Comparison of ENCODE assay signal across 14 cellular contexts in genomic region chr13:45167611-45168554, GRCh38. TPM values are rescaled to one million over a fixed set of nuclear protein-coding genes. Genes with fewer than 3 reads are reported as not detected.
DNase-seq lines count a peak whose midpoint lies in the region; ATAC-seq and TF ChIP-seq lines count a peak whose summit lies in the region.
"Had no signal": no experiment of that assay in that cellular context is flagged by ENCODE, and none has a peak within 500 bp of the region (broad histone marks: within the 10 kb centered on the region; RNA-seq: fewer than 3 reads in every experiment).

No MANE protein-coding gene starts in this region.

- H3F3A ChIP-seq in PC-3 (ENCODE audit: low read length, unreplicated experiment) = no peaks in the 10 kb centered on the region

- peaks cover 17% of the 10 kb centered on the region for H3K4me1 ChIP-seq in PC-3 (ENCODE audit: insufficient read depth, low read length)

- H3K27me3 ChIP-seq in PC-3 (ENCODE audit: low read length) = no peaks in the 10 kb centered on the region

- DNase-seq in DMS 273 (lab: John Stamatoyannopoulos, UW; ENCODE audit: unreplicated experiment) = peak; percentile 49
- no peak for DNase-seq in DMS 273 treated with DMSO at 0.1 percent for 48 hours (lab: John Stamatoyannopoulos, UW)
- DNase-seq in PC-3 = peak; percentile 95
- DNase-seq in fibroblast of mammary gland (ENCODE audit: low read depth) = peak; percentile 38
- DNase-seq in renal cortical epithelial cell (ENCODE audit: low read depth) = peak; percentile 99
- DNase-seq in mesothelial cell of epicardium (ENCODE audit: low spot score in 2 of 2, unreplicated experiment in 2 of 2) = no peak
- DNase-seq in activated effector memory CD4-positive, alpha-beta T cell treated with anti-CD3 and anti-CD28 coated beads, Interleukin-2, amount 50 U/mL, for 16 hours = no peak
- DNase-seq: hippocampal formation; stimulated activated CD4-positive, alpha-beta T cell treated with anti-CD3 and anti-CD28 coated beads, Interleukin-2, amount 100 ng/mL, for 48 hours; T-helper 2 cell had no signal

- H3K9me3 Mint-ChIP-seq in mesothelial cell of epicardium = peaks cover 5% of the 10 kb centered on the region
- H3K9me3 Mint-ChIP-seq: neural crest cell had no signal

- H3K27ac Mint-ChIP-seq in mesothelial cell of epicardium = no peak overlapping the region

- H3K4me3 Mint-ChIP-seq in mesothelial cell of epicardium = no peak overlapping the region
- H3K4me3 Mint-ChIP-seq: neural crest cell had no signal

- H3K4me2 ChIP-seq in PC-3 (ENCODE audit: low read length) = peak overlapping the region; percentile 45; the same call in 1 of the 2 replicates

- CTCF ChIA-PET in PC-3 (lab: Charles Lee) = interaction anchor here (0.5 to 0.6 kb wide), 2 partner anchors 79 to 91 kb away, joined by 4 to 19 read pairs; no protein-coding TSS in a partner anchor

- TF ChIP-seq CTCF in PC-3 (conservative IDR thresholded peaks at IDR 0.05; ENCODE audit: low read depth, low read length) = no peak
- no peak for TF ChIP-seq CTCF in fibroblast of mammary gland (conservative IDR thresholded peaks at IDR 0.05; ENCODE audit: control insufficient read depth, insufficient read depth, low read depth, low read length)
- no peak for TF ChIP-seq CTCF in mesothelial cell of epicardium (IDR thresholded peaks at IDR 0.05; ENCODE audit: unreplicated experiment)

- POLR2A ChIA-PET in PC-3 (lab: Charles Lee; ENCODE audit: unreplicated experiment) = interaction anchor here (0.6 to 0.7 kb wide), 2 partner anchors 15 to 80 kb away, joined by 3 to 18 read pairs; no protein-coding TSS in a partner anchor

- H3K27me3 Mint-ChIP-seq in mesothelial cell of epicardium (ENCODE audit: low read depth) = no peaks in the 10 kb centered on the region

- H3K4me3 ChIP-seq in PC-3 (ENCODE audit: low read length) = no peak overlapping the region
- H3K4me3 ChIP-seq in fibroblast of mammary gland (ENCODE audit: control insufficient read depth, low read depth, low read length) = no peak overlapping the region
- H3K4me3 ChIP-seq: thoracic aorta had no signal

- no peak overlapping the region for H3K9ac ChIP-seq in PC-3 (ENCODE audit: low read length)

- H2AFZ ChIP-seq in PC-3 (ENCODE audit: low read length) = no peak overlapping the region

- H3K79me2 ChIP-seq in PC-3 (ENCODE audit: low read length) = peaks cover 54% of the 10 kb centered on the region

- H3K9me2 ChIP-seq in PC-3 (replicated peaks; ENCODE audit: low read length) = no peaks in the 10 kb centered on the region

- peak overlapping the region; percentile 68 for H3K27ac ChIP-seq in PC-3 (ENCODE audit: low read length)
- H3K27ac ChIP-seq: 22Rv1, thoracic aorta had no signal

- H4K20me1 ChIP-seq in PC-3 (ENCODE audit: low read length) = no peaks in the 10 kb centered on the region

- H3K4me1 Mint-ChIP-seq in mesothelial cell of epicardium = no peaks in the 10 kb centered on the region

- peaks cover 12% of the 10 kb centered on the region; the same call in 1 of the 2 replicates for H3K36me3 ChIP-seq in PC-3 (ENCODE audit: low read depth, low read length)
- H3K36me3 ChIP-seq: thoracic aorta had no signal

- intact Hi-C loops in PC-3 (cut with micrococcal nuclease) = loop anchor here (10.0 kb wide), 1 partner anchor 117 kb away; no protein-coding TSS in a partner anchor

- ATAC-seq in PC-3 (peak; percentile 90), HG02610 (IDR thresholded peaks at IDR 0.05; ENCODE audit: unreplicated experiment) (no peak)

- H3K36me3 Mint-ChIP-seq in mesothelial cell of epicardium = peaks cover 12% of the 10 kb centered on the region

- BruUV-seq in PC-3 (replicated peaks; lab: Mats Ljungman, UMichigan) = no TSS peak

- H3K9me3 ChIP-seq in PC-3 (ENCODE audit: low read length) = no peaks in the 10 kb centered on the region
- H3K9me3 ChIP-seq: thoracic aorta had no signal

RNA-seq across cellular contexts. Expression of gene KCTD4, which starts 33.0 kb away (rescaled TPM):
- total RNA-seq in PC-3 (2014; rRNA removed) (not detected in 2 replicates), renal cortical epithelial cell (6.7 and 8.5 TPM in 2 replicates), mesothelial cell of epicardium (not detected in 3 replicates)
- total RNA-seq: neural crest cell, thoracic aorta had no signal

RNA-seq across cellular contexts. Expression of gene GTF2F2, which starts 47.6 kb away (rescaled TPM):
- total RNA-seq in PC-3 (2014; rRNA removed) (24.8 and 28.3 TPM in 2 replicates), renal cortical epithelial cell (60.1 and 65.6 TPM in 2 replicates), mesothelial cell of epicardium (19.9 to 21.4 TPM (median 20.7 TPM) in 3 replicates)

Comparison
In these comparisons a context has a peak if more than half of its experiments do, and no peak if none do; other contexts are left out.
1. DNase-seq: peak in DMS 273 (single experiment), PC-3 (single experiment), fibroblast of mammary gland (single experiment) and renal cortical epithelial cell (single experiment); none in DMS 273 treated with DMSO at 0.1 percent for 48 hours (single experiment), mesothelial cell of epicardium (0 of 2) and activated effector memory CD4-positive, alpha-beta T cell treated with anti-CD3 and anti-CD28 coated beads, Interleukin-2, amount 50 U/mL, for 16 hours (single experiment).